In the genomic region with DNA sequence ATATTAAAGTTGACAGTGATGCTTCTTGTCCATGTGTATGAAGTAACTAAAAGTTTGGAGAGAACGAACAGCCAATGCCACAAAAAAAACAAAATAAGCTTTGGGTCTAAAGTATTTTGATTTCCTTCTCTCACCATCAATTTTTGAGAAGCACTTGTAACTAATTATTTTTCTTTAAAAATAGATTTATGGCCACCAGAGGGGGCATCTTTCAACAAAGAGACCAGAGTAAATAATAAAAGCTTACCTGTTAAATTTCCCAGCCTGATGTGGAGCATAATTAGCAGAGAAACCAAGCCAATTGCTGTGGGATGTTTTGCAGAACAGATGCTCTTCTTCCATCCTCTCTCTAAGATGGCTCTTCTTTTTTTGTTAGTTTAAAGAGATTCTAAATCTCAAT, we compare ENCODE assay signal across 16 cellular contexts. TPM values are rescaled to one million over a fixed set of nuclear protein-coding genes. Genes with fewer than 3 reads are reported as not detected.
DNase-seq lines count a peak whose midpoint lies in the region; ATAC-seq and TF ChIP-seq lines count a peak whose summit lies in the region.
"Had no signal": no experiment of that assay in that cellular context is flagged by ENCODE, and none has a peak within 500 bp of the region (broad histone marks: within the 10 kb centered on the region; RNA-seq: fewer than 3 reads in every experiment).

No MANE protein-coding gene starts in this region.

- ATAC-seq in stimulated activated naive CD8-positive, alpha-beta T cell treated with anti-CD3 and anti-CD28 coated beads, Interleukin-15, Interleukin-2, amounts not matched to agents 100 U/mL and 50 U/mL, for 24 hours: no peak
- ATAC-seq in GM21526 (IDR thresholded peaks at IDR 0.05; ENCODE audit: low FRiP score, unreplicated experiment): no peak

- H3K4me3 ChIP-seq in choroid plexus epithelial cell (ENCODE audit: low read depth, low read length) (no peak overlapping the region), smooth muscle cell (no peak overlapping the region)
- H3K4me3 ChIP-seq: lung, prostate gland had no signal

- WGBS in smooth muscle cell (ENCODE audit: low lambda C conversion rate): 96% methylated on average over 1 of the region's 1 CpG

- no peaks in the 10 kb centered on the region for H3K27me3 ChIP-seq in smooth muscle cell (ENCODE audit: low read depth)

- H3K9me3 ChIP-seq in smooth muscle cell (replicated peaks; ENCODE audit: low read depth): no peaks in the 10 kb centered on the region
- H3K9me3 ChIP-seq: prostate gland had no signal

- no peaks in the 10 kb centered on the region for H3K36me3 ChIP-seq in smooth muscle cell (ENCODE audit: low read depth)
- H3K36me3 ChIP-seq: prostate gland had no signal

- no peaks in the 10 kb centered on the region for H3K79me2 ChIP-seq in smooth muscle cell (ENCODE audit: low read depth)

- no peak overlapping the region for H3K4me2 ChIP-seq in smooth muscle cell

- no peak overlapping the region for H3K27ac ChIP-seq in smooth muscle cell (ENCODE audit: low read depth)
- H3K27ac ChIP-seq: HL-60, prostate gland had no signal

- H3K9ac ChIP-seq in smooth muscle cell (ENCODE audit: low read depth): no peak overlapping the region

- DNase-seq in NCI-H446 (lab: John Stamatoyannopoulos, UW): peak; percentile 13 to 20
- DNase-seq in NCI-H446 treated with DMSO at 0.1 percent for 48 hours (lab: John Stamatoyannopoulos, UW): no peak
- DNase-seq in NCI-H146 (lab: John Stamatoyannopoulos, UW): peak; percentile 64
- peak; percentile 67 for DNase-seq in choroid plexus epithelial cell (ENCODE audit: low read depth)
- no peak for DNase-seq in smooth muscle cell (lab: John Stamatoyannopoulos, UW; ENCODE audit: unreplicated experiment)
- DNase-seq in stimulated activated naive CD4-positive, alpha-beta T cell treated with Interleukin-2 at 50 U/mL for 16 hours (lab: John Stamatoyannopoulos, UW): no peak
- no peak for DNase-seq in stimulated activated naive CD8-positive, alpha-beta T cell treated with anti-CD3 and anti-CD28 coated beads, Interleukin-15, Interleukin-2, amounts not matched to agents 100 U/mL and 50 U/mL, for 24 hours
- DNase-seq: aorta, hypothalamus, NCI-H1436 treated with DMSO at 0.1 percent for 48 hours, RPMI8226 had no signal

- peaks cover 24% of the 10 kb centered on the region for H3K4me1 ChIP-seq in smooth muscle cell (ENCODE audit: low read depth)
- H3K4me1 ChIP-seq: prostate gland had no signal

- H3F3A ChIP-seq in smooth muscle cell (ENCODE audit: low read depth): peaks cover 4% of the 10 kb centered on the region

- peak; percentile 38 for TF ChIP-seq CTCF in choroid plexus epithelial cell (conservative IDR thresholded peaks at IDR 0.05; ENCODE audit: low read depth, low read length)
- TF ChIP-seq CTCF in smooth muscle cell (IDR thresholded peaks at IDR 0.05; ENCODE audit: borderline replicate concordance, insufficient read depth, poor library complexity, severe bottlenecking): peak; percentile 42

- peak overlapping the region; percentile 26 for H2AFZ ChIP-seq in smooth muscle cell (ENCODE audit: low read depth)

- no peaks in the 10 kb centered on the region for H4K20me1 ChIP-seq in smooth muscle cell (ENCODE audit: low read depth)

RNA-seq across cellular contexts. Expression of a gene that starts 29.0 kb away (rescaled TPM):
- not detected in 2 replicates for total RNA-seq in smooth muscle cell
- polyA plus RNA-seq in smooth muscle cell: 0.48 and 0.97 TPM in 2 replicates
- total RNA-seq: aorta, lung, prostate gland, temporal lobe had no signal
- polyA plus RNA-seq: aorta had no signal

Comparison
In these comparisons a context has a peak if more than half of its experiments do, and no peak if none do; other contexts are left out.
1. DNase-seq: peak in NCI-H446 (2 of 2), NCI-H146 (single experiment) and choroid plexus epithelial cell (single experiment); none in NCI-H446 treated with DMSO at 0.1 percent for 48 hours (single experiment), smooth muscle cell (single experiment), stimulated activated naive CD4-positive, alpha-beta T cell treated with Interleukin-2 at 50 U/mL for 16 hours (single experiment) and stimulated activated naive CD8-positive, alpha-beta T cell treated with anti-CD3 and anti-CD28 coated beads, Interleukin-15, Interleukin-2, amounts not matched to agents 100 U/mL and 50 U/mL, for 24 hours (single experiment).